16 cellular contexts compared by ENCODE assay signal in genomic region chr12:49761677-49762467, GRCh38. TPM values are rescaled to one million over a fixed set of nuclear protein-coding genes. Genes with fewer than 3 reads are reported as not detected.
A peak's percentile ranks its signal among the peaks of the same experiment; 100 is the strongest.
DNase-seq lines count a peak whose midpoint lies in the region; ATAC-seq and TF ChIP-seq lines count a peak whose summit lies in the region.
"Had no signal": no experiment of that assay in that cellular context is flagged by ENCODE, and none has a peak within 500 bp of the region (broad histone marks: within the 10 kb centered on the region; RNA-seq: fewer than 3 reads in every experiment).

No MANE protein-coding gene starts in this region.

- POLR2A ChIA-PET in activated naive CD8-positive, alpha-beta T cell treated with anti-CD3 and anti-CD28 coated beads, Interleukin-2, amount 10 ng/mL, durations not matched to agents 7 days and 5 days (lab: Charles Lee): interaction anchor here (0.9 to 7.1 kb wide), 5 partner anchors 9 to 81 kb away, joined by 3 to 63 read pairs (median 3); partner anchors contain the start of genes BCDIN3D and TMBIM6

- peaks cover 40% of the 10 kb centered on the region for H4K20me1 ChIP-seq in Loucy (ENCODE audit: insufficient read depth, low read length, poor library complexity, severe bottlenecking)

- peaks cover 74% of the 10 kb centered on the region for H3K36me3 ChIP-seq in Loucy (ENCODE audit: insufficient read depth, low read length)
- H3K36me3 ChIP-seq: ovary had no signal

- no peaks in the 10 kb centered on the region for H3K9me2 ChIP-seq in Loucy (replicated peaks; ENCODE audit: low read depth, low read length)

- H3K4me3 Mint-ChIP-seq in activated T-cell treated with anti-CD3 and anti-CD28 coated beads, Interleukin-2, amount 50 U/mL, for 24 hours: no peak overlapping the region
- H3K4me3 Mint-ChIP-seq in activated naive CD8-positive, alpha-beta T cell treated with anti-CD3 and anti-CD28 coated beads, Interleukin-2, amount 10 ng/mL, durations not matched to agents 7 days and 5 days: peak overlapping the region; percentile 21
- H3K4me3 Mint-ChIP-seq in stimulated activated effector memory CD8-positive, alpha-beta T cell treated with anti-CD3 and anti-CD28 coated beads, Interleukin-12 subunit alpha, Interleukin-12 subunit beta, amount 100 ng/mL, for 72 hours: no peak overlapping the region

- peaks cover 92% of the 10 kb centered on the region for H3K36me3 Mint-ChIP-seq in activated T-cell treated with anti-CD3 and anti-CD28 coated beads, Interleukin-2, amount 50 U/mL, for 24 hours (ENCODE audit: low read depth)
- peaks cover 44% of the 10 kb centered on the region for H3K36me3 Mint-ChIP-seq in activated naive CD8-positive, alpha-beta T cell treated with anti-CD3 and anti-CD28 coated beads, Interleukin-2, amount 10 ng/mL, durations not matched to agents 7 days and 5 days
- peaks cover 93% of the 10 kb centered on the region for H3K36me3 Mint-ChIP-seq in stimulated activated effector memory CD8-positive, alpha-beta T cell treated with anti-CD3 and anti-CD28 coated beads, Interleukin-12 subunit alpha, Interleukin-12 subunit beta, amount 100 ng/mL, for 72 hours

- H3K9me3 Mint-ChIP-seq in activated T-cell treated with anti-CD3 and anti-CD28 coated beads, Interleukin-2, amount 50 U/mL, for 24 hours: no peaks in the 10 kb centered on the region
- no peaks in the 10 kb centered on the region for H3K9me3 Mint-ChIP-seq in activated naive CD8-positive, alpha-beta T cell treated with anti-CD3 and anti-CD28 coated beads, Interleukin-2, amount 10 ng/mL, durations not matched to agents 7 days and 5 days
- H3K9me3 Mint-ChIP-seq in stimulated activated effector memory CD8-positive, alpha-beta T cell treated with anti-CD3 and anti-CD28 coated beads, Interleukin-12 subunit alpha, Interleukin-12 subunit beta, amount 100 ng/mL, for 72 hours: no peaks in the 10 kb centered on the region

- H3F3A ChIP-seq in Loucy (ENCODE audit: low read depth): peaks cover 37% of the 10 kb centered on the region

- peaks cover 56% of the 10 kb centered on the region for H3K4me1 Mint-ChIP-seq in activated T-cell treated with anti-CD3 and anti-CD28 coated beads, Interleukin-2, amount 50 U/mL, for 24 hours (ENCODE audit: low read depth)
- H3K4me1 Mint-ChIP-seq in activated naive CD8-positive, alpha-beta T cell treated with anti-CD3 and anti-CD28 coated beads, Interleukin-2, amount 10 ng/mL, durations not matched to agents 7 days and 5 days: peaks cover 46% of the 10 kb centered on the region
- H3K4me1 Mint-ChIP-seq in stimulated activated effector memory CD8-positive, alpha-beta T cell treated with anti-CD3 and anti-CD28 coated beads, Interleukin-12 subunit alpha, Interleukin-12 subunit beta, amount 100 ng/mL, for 72 hours: peaks cover 48% of the 10 kb centered on the region

- H3K27ac Mint-ChIP-seq in activated T-cell treated with anti-CD3 and anti-CD28 coated beads, Interleukin-2, amount 50 U/mL, for 24 hours: peak overlapping the region; percentile 91
- peak overlapping the region; percentile 82 for H3K27ac Mint-ChIP-seq in activated naive CD8-positive, alpha-beta T cell treated with anti-CD3 and anti-CD28 coated beads, Interleukin-2, amount 10 ng/mL, durations not matched to agents 7 days and 5 days
- peak overlapping the region; percentile 85 for H3K27ac Mint-ChIP-seq in stimulated activated effector memory CD8-positive, alpha-beta T cell treated with anti-CD3 and anti-CD28 coated beads, Interleukin-12 subunit alpha, Interleukin-12 subunit beta, amount 100 ng/mL, for 72 hours

- peak overlapping the region; percentile 31 for H3K4me3 ChIP-seq in Loucy (ENCODE audit: low read length, poor library complexity, severe bottlenecking)
- H3K4me3 ChIP-seq: hepatocyte, ovary, PC-9 had no signal

- no peak overlapping the region for H2AFZ ChIP-seq in Loucy (ENCODE audit: low read length)
- H2AFZ ChIP-seq: hepatocyte, PC-9 had no signal

- TF ChIP-seq CTCF in Loucy (conservative IDR thresholded peaks at IDR 0.05; ENCODE audit: low read length): no peak
- no peak for TF ChIP-seq CTCF in omental fat pad (IDR thresholded peaks at IDR 0.05)

- peaks cover 8% of the 10 kb centered on the region for H3K79me2 ChIP-seq in Loucy (ENCODE audit: insufficient read depth, low read length)

- H3K27me3 ChIP-seq in Loucy (ENCODE audit: insufficient read depth, low read length, poor library complexity, severe bottlenecking): no peaks in the 10 kb centered on the region
- H3K27me3 ChIP-seq: hepatocyte, ovary had no signal

- peak overlapping the region; percentile 6 for H3K9ac ChIP-seq in Loucy (ENCODE audit: low read depth, low read length, poor library complexity, severe bottlenecking)

- ATAC-seq in activated naive CD8-positive, alpha-beta T cell treated with anti-CD3 and anti-CD28 coated beads, Interleukin-2, amount 10 ng/mL, durations not matched to agents 7 days and 5 days (ENCODE audit: low read depth): peak; percentile 17
- ATAC-seq in stimulated activated effector memory CD8-positive, alpha-beta T cell treated with anti-CD3 and anti-CD28 coated beads, Interleukin-12 subunit alpha, Interleukin-12 subunit beta, amount 100 ng/mL, for 72 hours: peak; percentile 58
- no peak for ATAC-seq in omental fat pad (ENCODE audit: low FRiP score)

- H3K9me3 ChIP-seq in Loucy (ENCODE audit: insufficient read depth, low read depth, low read length): no peaks in the 10 kb centered on the region
- H3K9me3 ChIP-seq: ovary had no signal

- H3K4me1 ChIP-seq in Loucy (ENCODE audit: insufficient read depth, low read length, poor library complexity, severe bottlenecking): peaks cover 44% of the 10 kb centered on the region

- H3K27me3 Mint-ChIP-seq in activated T-cell treated with anti-CD3 and anti-CD28 coated beads, Interleukin-2, amount 50 U/mL, for 24 hours: no peaks in the 10 kb centered on the region
- H3K27me3 Mint-ChIP-seq in activated naive CD8-positive, alpha-beta T cell treated with anti-CD3 and anti-CD28 coated beads, Interleukin-2, amount 10 ng/mL, durations not matched to agents 7 days and 5 days: no peaks in the 10 kb centered on the region

- DNase-seq in activated T-cell treated with anti-CD3 and anti-CD28 coated beads, Interleukin-2, amount 50 U/mL, for 24 hours: no peak
- no peak for DNase-seq in activated T-cell treated with anti-CD3 and anti-CD28 coated beads, Interleukin-2, amount 50 U/mL, for 1 hour
- no peak for DNase-seq in activated naive CD8-positive, alpha-beta T cell treated with anti-CD3 and anti-CD28 coated beads, Interleukin-2, amount 10 ng/mL, durations not matched to agents 7 days and 5 days
- DNase-seq in stimulated activated effector memory CD8-positive, alpha-beta T cell treated with anti-CD3 and anti-CD28 coated beads, Interleukin-12 subunit alpha, Interleukin-12 subunit beta, amount 100 ng/mL, for 72 hours (ENCODE audit: low spot score in 2 of 2): no peak
- no peak for DNase-seq in kidney tubule cell (ENCODE audit: low spot score)
- no peak for DNase-seq in ecto neural progenitor cell (ENCODE audit: low spot score)
- no peak for DNase-seq in omental fat pad (ENCODE audit: low spot score)
- DNase-seq: H7; NCI-H2081; NCI-H526; ovary; PC-9; stimulated activated CD4-positive, alpha-beta T cell treated with anti-CD3 and anti-CD28 coated beads, Interleukin-4, amount 100 ng/mL, for 4 hours; WERI-Rb-1 had no signal

- peak overlapping the region; percentile 72 for H3K4me2 ChIP-seq in Loucy (ENCODE audit: low read depth, low read length, poor library complexity, severe bottlenecking)
- H3K4me2 ChIP-seq: hepatocyte, PC-9 had no signal

RNA-seq across cellular contexts. Expression of gene TMBIM6, which starts 20.5 kb away (rescaled TPM):
- total RNA-seq in activated naive CD8-positive, alpha-beta T cell treated with anti-CD3 and anti-CD28 coated beads, Interleukin-2, amount 10 ng/mL, durations not matched to agents 7 days and 5 days: 100 to 1,000 TPM; 426 to 431 TPM
- 100 to 1,000 TPM; 337 to 481 (median 397) TPM for total RNA-seq in omental fat pad

RNA-seq across cellular contexts. Expression of gene FMNL3, which starts 54.7 kb away (rescaled TPM):
- total RNA-seq in activated naive CD8-positive, alpha-beta T cell treated with anti-CD3 and anti-CD28 coated beads, Interleukin-2, amount 10 ng/mL, durations not matched to agents 7 days and 5 days: 10 to 100 TPM; 43.5 to 43.8 TPM
- total RNA-seq in omental fat pad: 10 to 100 TPM in 3 of 4 donors, 1 to 10 TPM in 1; 5.7 to 28.8 (median 22.1) TPM
